19 cellular contexts compared by ENCODE assay signal in genomic region chr10:103838851-103839512, GRCh38. TPM values are rescaled to one million over a fixed set of nuclear protein-coding genes. Genes with fewer than 3 reads are reported as not detected.
DNase-seq lines count a peak whose midpoint lies in the region; ATAC-seq and TF ChIP-seq lines count a peak whose summit lies in the region.
"Had no signal": no experiment of that assay in that cellular context is flagged by ENCODE, and none has a peak within 500 bp of the region (broad histone marks: within the 10 kb centered on the region; RNA-seq: fewer than 3 reads in every experiment).

No MANE protein-coding gene starts in this region.

- H2AK9ac ChIP-seq in IMR-90 (replicated peaks; ENCODE audit: low read depth, low read length, poor library complexity) = peak overlapping the region; percentile 1

- CTCF ChIA-PET in IMR-90 (lab: Yijun Ruan, JAX) = interaction anchor here (1.0 kb wide), 1 partner anchor 9 kb away, joined by 4 read pairs; no protein-coding TSS in a partner anchor

- no peaks in the 10 kb centered on the region for H3K27me3 ChIP-seq in IMR-90 (ENCODE audit: control insufficient read depth, insufficient read depth, low read length)
- H3K27me3 ChIP-seq in colonic mucosa = no peaks in the 10 kb centered on the region
- peaks cover 0 to 10% of the 10 kb centered on the region in 2 experiments for H3K27me3 ChIP-seq in mesenchymal stem cell (ENCODE audit: control insufficient read depth in 1 of 2, insufficient read depth in 1 of 2, low read length in 2 of 2)
- no peaks in the 10 kb centered on the region for H3K27me3 ChIP-seq in smooth muscle cell (ENCODE audit: low read depth)
- no peaks in the 10 kb centered on the region for H3K27me3 ChIP-seq in lower lobe of right lung (ENCODE audit: low read depth)
- H3K27me3 ChIP-seq: ascending aorta had no signal

- H2BK12ac ChIP-seq in mesenchymal stem cell (ENCODE audit: low read length in 2 of 2) = no peak overlapping the region

- H3K27ac ChIP-seq in IMR-90 (ENCODE audit: insufficient read depth, low read length) = no peak overlapping the region
- H3K27ac ChIP-seq in colonic mucosa = peak overlapping the region; percentile 23
- H3K27ac ChIP-seq in mesenchymal stem cell (ENCODE audit: low read length, poor library complexity, severe bottlenecking) = no peak overlapping the region
- peak overlapping the region; percentile 48 for H3K27ac ChIP-seq in smooth muscle cell (ENCODE audit: low read depth)
- no peak overlapping the region for H3K27ac ChIP-seq in lower lobe of right lung
- H3K27ac ChIP-seq: ascending aorta, neutrophil had no signal

- in situ Hi-C loops in IMR-90 (cut with MboI; ENCODE audit: low sequenced_read_pairs) = no loop called here

- H3K4ac ChIP-seq in IMR-90 (ENCODE audit: low read depth, low read length) (no peak overlapping the region), mesenchymal stem cell (ENCODE audit: low read depth in 1 of 2, low read length in 2 of 2) (no peak overlapping the region)

- H2BK20ac ChIP-seq in IMR-90 (ENCODE audit: low read depth, low read length) = no peak overlapping the region

- H2BK15ac ChIP-seq in IMR-90 (ENCODE audit: low read depth, low read length) (no peak overlapping the region), mesenchymal stem cell (ENCODE audit: low read depth, poor library complexity, severe bottlenecking) (peak overlapping the region; percentile 8)

- H3K9me3 ChIP-seq in IMR-90 (ENCODE audit: control insufficient read depth, insufficient read depth, low read length) = no peaks in the 10 kb centered on the region
- H3K9me3 ChIP-seq in colonic mucosa = no peaks in the 10 kb centered on the region
- H3K9me3 ChIP-seq in mesenchymal stem cell (ENCODE audit: control insufficient read depth, low read length) = no peaks in the 10 kb centered on the region
- no peaks in the 10 kb centered on the region for H3K9me3 ChIP-seq in smooth muscle cell (replicated peaks; ENCODE audit: low read depth)
- no peaks in the 10 kb centered on the region for H3K9me3 ChIP-seq in lower lobe of right lung
- H3K9me3 ChIP-seq: ascending aorta, neutrophil had no signal

- H3K4me3 ChIP-seq in IMR-90 (ENCODE audit: insufficient read depth, low read depth, low read length) = no peak overlapping the region
- no peak overlapping the region for H3K4me3 ChIP-seq in colonic mucosa
- no peak overlapping the region for H3K4me3 ChIP-seq in mesenchymal stem cell (ENCODE audit: insufficient read depth in 1 of 2, low read depth in 1 of 2, low read length in 2 of 2)
- no peak overlapping the region for H3K4me3 ChIP-seq in smooth muscle cell
- H3K4me3 ChIP-seq in lower lobe of right lung = no peak overlapping the region
- H3K4me3 ChIP-seq: ascending aorta had no signal

- no peak overlapping the region for H3K56ac ChIP-seq in IMR-90 (ENCODE audit: extremely low read depth, insufficient read depth, low read length)

- no peak overlapping the region for H4K91ac ChIP-seq in IMR-90 (ENCODE audit: insufficient read depth, low read depth, low read length)
- no peak overlapping the region for H4K91ac ChIP-seq in mesenchymal stem cell (ENCODE audit: low read length)

- H4K20me1 ChIP-seq in IMR-90 (ENCODE audit: insufficient read depth, low read length) = peaks cover 6% of the 10 kb centered on the region; the same call in 1 of the 2 replicates
- H4K20me1 ChIP-seq in smooth muscle cell (ENCODE audit: low read depth) = peaks cover 97% of the 10 kb centered on the region

- POLR2A ChIA-PET in IMR-90 (lab: Charles Lee; ENCODE audit: unreplicated experiment) = interaction anchor here (1.3 kb wide), 1 partner anchor 10 kb away, joined by 3 read pairs; no protein-coding TSS in a partner anchor

- dilution Hi-C loops in IMR-90 (cut with HindIII; ENCODE audit: low sequenced_read_pairs, unreplicated experiment) = no loop called here

- TF ChIP-seq POLR2A in IMR-90 (IDR thresholded peaks at IDR 0.05; ENCODE audit: low read depth, low read length) = no peak

- no peak overlapping the region for H4K5ac ChIP-seq in IMR-90 (ENCODE audit: low read depth, low read length)

- no peak for ATAC-seq in IMR-90 (ENCODE audit: low read depth)
- no peak for ATAC-seq in lower lobe of right lung
- ATAC-seq: stimulated activated naive CD8-positive, alpha-beta T cell treated with anti-CD3 and anti-CD28 coated beads, Interleukin-15, Interleukin-2, amounts not matched to agents 100 U/mL and 50 U/mL, for 24 hours; T-helper 17 cell had no signal

- intact Hi-C loops in IMR-90 (cut with micrococcal nuclease) = no loop called here
- intact Hi-C loops in colonic mucosa (cut with DNase I) = no loop called here
- intact Hi-C loops in lower lobe of right lung (cut with DNase I) = no loop called here

- peaks cover 23% of the 10 kb centered on the region for H3F3A ChIP-seq in smooth muscle cell (ENCODE audit: low read depth)

- H4K8ac ChIP-seq in IMR-90 (ENCODE audit: low read depth in 2 of 2, low read length in 2 of 2) = no peak overlapping the region
- H4K8ac ChIP-seq in mesenchymal stem cell (ENCODE audit: low read length) = no peak overlapping the region

- peak overlapping the region; percentile 63; the same call in 1 of the 2 replicates for H3K14ac ChIP-seq in IMR-90 (replicated peaks; ENCODE audit: low read depth, low read length)
- H3K14ac ChIP-seq in mesenchymal stem cell (ENCODE audit: low read length in 2 of 2) = no peak overlapping the region

- no peaks in the 10 kb centered on the region for H3K36me3 ChIP-seq in IMR-90 (ENCODE audit: control insufficient read depth, insufficient read depth, low read length)
- H3K36me3 ChIP-seq in colonic mucosa = no peaks in the 10 kb centered on the region
- no peaks in the 10 kb centered on the region for H3K36me3 ChIP-seq in mesenchymal stem cell (ENCODE audit: control insufficient read depth in 1 of 2, insufficient read depth in 2 of 2, low read depth in 1 of 2, low read length in 2 of 2)
- H3K36me3 ChIP-seq in smooth muscle cell (ENCODE audit: low read depth) = no peaks in the 10 kb centered on the region
- H3K36me3 ChIP-seq in lower lobe of right lung = no peaks in the 10 kb centered on the region
- H3K36me3 ChIP-seq: ascending aorta, neutrophil had no signal

- H3K79me1 ChIP-seq in IMR-90 (ENCODE audit: low read depth in 1 of 2, low read length in 2 of 2) (peaks cover 30 to 72% of the 10 kb centered on the region in 2 experiments), mesenchymal stem cell (replicated peaks; ENCODE audit: low read length, poor library complexity, severe bottlenecking) (peaks cover 6% of the 10 kb centered on the region)

- TF ChIP-seq RAD21 in IMR-90 (IDR thresholded peaks at IDR 0.05; ENCODE audit: low read length) = no peak

- no peak overlapping the region for H2AK5ac ChIP-seq in IMR-90 (ENCODE audit: low read depth, low read length)
- H2AK5ac ChIP-seq in mesenchymal stem cell (ENCODE audit: low read length, severe bottlenecking) = no peak overlapping the region

- H3K18ac ChIP-seq in IMR-90 (ENCODE audit: low read depth, low read length) (no peak overlapping the region), mesenchymal stem cell (ENCODE audit: low read depth in 1 of 2, low read length in 2 of 2) (no peak overlapping the region)

- TF ChIP-seq CTCF in IMR-90 (conservative IDR thresholded peaks at IDR 0.05; ENCODE audit: low read depth, low read length) (no peak), colonic mucosa (IDR thresholded peaks at IDR 0.05) (no peak), smooth muscle cell (IDR thresholded peaks at IDR 0.05; ENCODE audit: borderline replicate concordance, insufficient read depth, poor library complexity, severe bottlenecking) (no peak), lower lobe of right lung (IDR thresholded peaks at IDR 0.05) (no peak)

- H2AFZ ChIP-seq in IMR-90 (replicated peaks; ENCODE audit: low read length, poor library complexity) = no peak overlapping the region
- no peak overlapping the region for H2AFZ ChIP-seq in mesenchymal stem cell (ENCODE audit: low read depth, low read length)
- H2AFZ ChIP-seq in smooth muscle cell (ENCODE audit: low read depth) = no peak overlapping the region

- H3K4me1 ChIP-seq in IMR-90 (ENCODE audit: control insufficient read depth, insufficient read depth, low read length) (peaks cover 13% of the 10 kb centered on the region), colonic mucosa (peaks cover 38% of the 10 kb centered on the region), mesenchymal stem cell (ENCODE audit: control insufficient read depth, insufficient read depth, low read depth, low read length) (peaks cover 3% of the 10 kb centered on the region), smooth muscle cell (ENCODE audit: low read depth) (peaks cover 46% of the 10 kb centered on the region), lower lobe of right lung (peaks cover 53% of the 10 kb centered on the region)

- no TSS peak for BruUV-seq in IMR-90 (replicated peaks; lab: Mats Ljungman, UMichigan)

- no peak overlapping the region for H3K23ac ChIP-seq in IMR-90 (ENCODE audit: low read depth, low read length)
- no peak overlapping the region for H3K23ac ChIP-seq in mesenchymal stem cell (ENCODE audit: low read length in 2 of 2)

- no peak overlapping the region for H3K4me2 ChIP-seq in IMR-90 (ENCODE audit: low read depth, low read length)
- no peak overlapping the region for H3K4me2 ChIP-seq in mesenchymal stem cell (ENCODE audit: low read length, poor library complexity, severe bottlenecking)
- peak overlapping the region; percentile 70 for H3K4me2 ChIP-seq in smooth muscle cell

- 83% methylated on average over 3 of the region's 13 CpGs; no CpG with 5 or more reads in 1 of the 2 experiments for WGBS in IMR-90 (ENCODE audit: extremely low coverage in 2 of 2, insufficient read length in 1 of 2), 2 experiments
- WGBS in mesenchymal stem cell = 84% methylated on average over 13 of the region's 13 CpGs
- WGBS in smooth muscle cell (ENCODE audit: low lambda C conversion rate) = 48% methylated on average over 13 of the region's 13 CpGs

- H2BK5ac ChIP-seq in IMR-90 (ENCODE audit: low read depth, low read length, poor library complexity, severe bottlenecking) (no peak overlapping the region), mesenchymal stem cell (ENCODE audit: low read depth, low read length, poor library complexity, severe bottlenecking) (no peak overlapping the region)

- H3K79me2 ChIP-seq in smooth muscle cell (ENCODE audit: low read depth) = peaks cover 97% of the 10 kb centered on the region

- peaks cover 7% of the 10 kb centered on the region for H3K9me1 ChIP-seq in IMR-90 (ENCODE audit: insufficient read depth, low read length)

- H3K9ac ChIP-seq in IMR-90 (ENCODE audit: low read depth, low read length) (no peak overlapping the region), colonic mucosa (ENCODE audit: low read depth in 2 of 2, low read length in 2 of 2) (peak overlapping the region in 1 of 2 donors; percentile 79), mesenchymal stem cell (ENCODE audit: low read length) (no peak overlapping the region), smooth muscle cell (ENCODE audit: low read depth) (no peak overlapping the region)

- DNase-seq in IMR-90 (no peak), colonic mucosa (peak; percentile 21), mesenchymal stem cell (no peak), smooth muscle cell (lab: John Stamatoyannopoulos, UW; ENCODE audit: unreplicated experiment) (no peak), NCI-H128 (lab: John Stamatoyannopoulos, UW; ENCODE audit: unreplicated experiment) (no peak), lower lobe of right lung (no peak), OCI-M2 (lab: John Stamatoyannopoulos, UW; ENCODE audit: unreplicated experiment) (no peak)
- DNase-seq: activated CD4-positive, alpha-beta T cell treated with anti-CD3 and anti-CD28 coated beads, Interleukin-2, amount 50 U/mL, for 48 hours; activated naive CD4-positive, alpha-beta T cell treated with anti-CD3 and anti-CD28 coated beads, Interleukin-2, amount 50 U/mL, for 16 hours; activated T-cell treated with anti-CD3 and anti-CD28 coated beads, Interleukin-2, amount 50 U/mL, for 1 hour; Calu3; NCI-H2107; NCI-H524 treated with DMSO at 0.1 percent for 48 hours; SIG-M5; stimulated activated CD4-positive, alpha-beta T cell treated with anti-CD3 and anti-CD28 coated beads, Interleukin-1b, Interleukin-23, amount 100 ng/mL, for 48 hours; stimulated activated naive CD8-positive, alpha-beta T cell treated with anti-CD3 and anti-CD28 coated beads, Interleukin-15, Interleukin-2, amounts not matched to agents 100 U/mL and 50 U/mL, for 24 hours; T-helper 17 cell had no signal

- H2BK120ac ChIP-seq in IMR-90 (ENCODE audit: low read depth, low read length) (no peak overlapping the region), mesenchymal stem cell (ENCODE audit: low read depth, low read length) (no peak overlapping the region)

RNA-seq across cellular contexts. Expression of gene SH3PXD2A, which starts 16.4 kb away (rescaled TPM):
- total RNA-seq in IMR-90 (2012; rRNA removed) = 6.3 and 6.7 TPM in 2 replicates
- 23.0 and 26.3 TPM in 2 replicates for polyA plus RNA-seq in IMR-90 (2012; rRNA removed)
- 10.2 and 16.7 TPM in 2 replicates for polyA plus RNA-seq in IMR-90 (2012; cell fraction: cytosol; rRNA removed)
- polyA plus RNA-seq in IMR-90 (2012; cell fraction: nucleus; rRNA removed; ENCODE audit: low replicate concordance) = 51.9 and 61.4 TPM in 2 replicates
- 10 to 100 TPM; 37.5 to 40.8 TPM for total RNA-seq in colonic mucosa
- polyA plus RNA-seq in mesenchymal stem cell (2013, experiment 1 of 2) = 8.7 TPM
- polyA plus RNA-seq in mesenchymal stem cell (2013, experiment 2 of 2) = 8.7 TPM
- 37.6 and 37.9 TPM in 2 replicates for total RNA-seq in smooth muscle cell
- polyA plus RNA-seq in smooth muscle cell = 30.1 and 33.4 TPM in 2 replicates
- total RNA-seq in lower lobe of right lung = 34.8 TPM

Comparison
In these comparisons a context has a peak if more than half of its experiments do, and no peak if none do; other contexts are left out.
1. H3K27ac ChIP-seq: peak in colonic mucosa (single experiment) and smooth muscle cell (single experiment); none in IMR-90 (single experiment), mesenchymal stem cell (single experiment) and lower lobe of right lung (single experiment).